Comparison of ENCODE assay signal across 21 cellular contexts in genomic region chr7:23266918-23267317, GRCh38. TPM values are rescaled to one million over a fixed set of nuclear protein-coding genes. Genes with fewer than 3 reads are reported as not detected.
"Had no signal": no experiment of that assay in that cellular context is flagged by ENCODE, and none has a peak within 500 bp of the region (broad histone marks: within the 10 kb centered on the region; RNA-seq: fewer than 3 reads in every experiment).

No MANE protein-coding gene starts in this region.

- DNase-seq: KBM-7, MG63, NCI-H1105, NCI-H1417, NCI-H1436 treated with DMSO at 0.1 percent for 48 hours, NCI-H1694, NCI-H187 treated with DMSO at 0.1 percent for 48 hours, NCI-H2029 treated with DMSO at 0.1 percent for 48 hours, NCI-H2171 treated with DMSO at 0.1 percent for 48 hours, NCI-H345, NCI-H524, NCI-H526 treated with DMSO at 0.1 percent for 48 hours, NCI-H748 treated with DMSO at 0.1 percent for 48 hours, OCI-M1, Peyer's patch, SHP77 treated with DMSO at 0.1 percent for 48 hours, SJCRH30, T-helper 1 cell had no signal

- H3K36me3 ChIP-seq: SJCRH30 had no signal

- H2AFZ ChIP-seq: PC-9 had no signal

- H3K4me1 Mint-ChIP-seq: IgD-negative memory B cell had no signal

- H3K27me3 Mint-ChIP-seq: IgD-negative memory B cell had no signal

- H3K4me2 ChIP-seq: PC-9 had no signal

- H3K9me3 Mint-ChIP-seq: IgD-negative memory B cell had no signal

- H3K9me3 ChIP-seq: MG63, Peyer's patch, SJCRH30 had no signal

- H3K36me3 Mint-ChIP-seq: IgD-negative memory B cell had no signal

- H3K4me3 ChIP-seq: MG63, PC-9, Peyer's patch, SJCRH30 had no signal

- H3K4me3 Mint-ChIP-seq: IgD-negative memory B cell had no signal

- H3K27me3 ChIP-seq: MG63, Peyer's patch had no signal

- H3K27ac ChIP-seq: HL-60, PC-9, Peyer's patch, SJCRH30 had no signal

- H3K4me1 ChIP-seq: Peyer's patch, SJCRH30 had no signal

RNA-seq across cellular contexts. Expression of gene GPNMB, which starts 20.3 kb away (rescaled TPM):
- polyA plus RNA-seq: IgD-negative memory B cell had no signal
